9 cellular contexts compared by ENCODE assay signal in the genomic region with DNA sequence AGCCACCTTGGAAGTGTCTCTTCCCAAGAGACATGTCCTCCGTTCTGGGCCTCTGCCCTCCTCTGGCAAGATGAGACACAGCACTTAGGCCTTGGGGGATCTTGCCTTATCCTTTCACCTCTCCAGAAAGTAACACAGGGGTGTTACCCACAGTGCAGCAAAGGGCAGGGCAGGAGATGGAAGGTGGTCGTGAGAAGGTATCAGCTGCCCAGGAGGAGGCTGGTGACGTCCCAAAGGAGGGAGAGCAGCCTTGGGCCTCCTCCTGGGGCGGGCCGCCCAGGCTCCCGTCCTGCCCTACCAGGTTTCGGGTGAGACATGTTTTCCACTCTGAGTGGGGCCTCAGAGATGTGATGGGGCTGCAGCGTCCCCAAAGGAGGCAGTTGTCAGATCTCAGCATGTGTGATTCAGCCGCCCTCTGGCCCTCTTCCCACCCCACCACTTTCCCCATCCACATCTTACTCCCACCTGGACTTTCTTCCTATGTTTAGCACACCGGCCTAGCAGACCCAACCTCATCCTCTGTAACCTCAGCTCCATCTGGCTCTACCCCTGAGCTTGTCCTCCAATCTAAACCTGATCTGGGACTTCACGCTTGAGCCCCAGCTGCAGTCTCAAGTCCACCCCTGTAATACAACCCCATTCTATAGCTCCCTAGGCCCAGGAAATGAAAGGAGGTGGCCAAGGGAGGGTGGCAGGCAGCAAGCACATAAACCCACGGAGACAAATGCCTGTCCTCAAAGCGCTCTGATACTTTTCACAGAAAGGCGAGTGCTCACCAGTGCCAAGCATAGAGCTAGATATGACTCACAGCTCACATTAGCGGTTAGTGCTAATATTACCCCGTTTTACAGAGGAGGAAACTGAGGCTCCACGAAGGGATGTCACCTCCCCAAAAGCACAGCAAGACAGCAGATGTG. TPM values are rescaled to one million over a fixed set of nuclear protein-coding genes. Genes with fewer than 3 reads are reported as not detected.
DNase-seq lines count a peak whose midpoint lies in the region; ATAC-seq and TF ChIP-seq lines count a peak whose summit lies in the region.
"Had no signal": no experiment of that assay in that cellular context is flagged by ENCODE, and none has a peak within 500 bp of the region (broad histone marks: within the 10 kb centered on the region; RNA-seq: fewer than 3 reads in every experiment).

No MANE protein-coding gene starts in this region.

- no peak for TF ChIP-seq CTCF in lower leg skin (IDR thresholded peaks at IDR 0.05)

- no peaks in the 10 kb centered on the region for H3K36me3 ChIP-seq in CD4-positive, alpha-beta memory T cell (ENCODE audit: insufficient read depth, low read length)

- H3K27me3 ChIP-seq in CD4-positive, alpha-beta memory T cell (ENCODE audit: insufficient read depth, low read length), result no peaks in the 10 kb centered on the region

- peaks cover 43 to 75% (median 57%) of the 10 kb centered on the region in 4 donors for H3K4me1 Mint-ChIP-seq in CD4-positive, alpha-beta memory T cell
- H3K4me1 Mint-ChIP-seq in activated T-cell treated with anti-CD3 and anti-CD28 coated beads, Interleukin-2, amount 50 U/mL, for 4 hours (ENCODE audit: low read depth), result peaks cover 76% of the 10 kb centered on the region

- H3K9me3 ChIP-seq in CD4-positive, alpha-beta memory T cell (ENCODE audit: control insufficient read depth in 1 of 2, low read length in 2 of 2), result no peaks in the 10 kb centered on the region

- DNase-seq in CD4-positive, alpha-beta memory T cell, result peak in 3 of 5 donors; percentile 25 to 75 (median 33)
- peak; percentile 11 for DNase-seq in MV-4-11 (lab: John Stamatoyannopoulos, UW)
- DNase-seq in activated T-cell treated with anti-CD3 and anti-CD28 coated beads, Interleukin-2, amount 50 U/mL, for 4 hours, result peak; percentile 68
- no peak for DNase-seq in lower leg skin (ENCODE audit: low spot score in 2 of 2)
- DNase-seq in A172 (ENCODE audit: low spot score), result no peak

- H3K9me3 Mint-ChIP-seq in CD4-positive, alpha-beta memory T cell, result no peaks in the 10 kb centered on the region
- H3K9me3 Mint-ChIP-seq in activated T-cell treated with anti-CD3 and anti-CD28 coated beads, Interleukin-2, amount 50 U/mL, for 4 hours, result no peaks in the 10 kb centered on the region

- POLR2A ChIA-PET in CD4-positive, alpha-beta memory T cell (lab: Charles Lee; ENCODE audit: partially characterized antibody), result interaction anchor here (0.8 to 5.9 kb wide), 18 partner anchors 10 to 301 kb away, joined by 3 to 58 read pairs (median 4); a partner anchor contains a TSS

- WGBS in lower leg skin, 2 donors, result 79 to 83% methylated on average over 17 of the region's 17 CpGs

- intact Hi-C loops in CD4-positive, alpha-beta memory T cell (cut with micrococcal nuclease), result no loop called here
- intact Hi-C loops in lower leg skin (cut with DNase I; ENCODE audit: low total_unique reads), result loop anchor here (10.0 kb wide), 1 partner anchor 192 kb away; a partner anchor contains a TSS

- H3K27ac Mint-ChIP-seq in CD4-positive, alpha-beta memory T cell, result peak overlapping the region; percentile 88 to 99 (median 97)

- ATAC-seq in activated T-cell treated with anti-CD3 and anti-CD28 coated beads, Interleukin-2, amount 50 U/mL, for 4 hours, result peak; percentile 79 to 82
- ATAC-seq in HG02588 (IDR thresholded peaks at IDR 0.05; ENCODE audit: unreplicated experiment) (no peak), HG02973 (IDR thresholded peaks at IDR 0.05; ENCODE audit: unreplicated experiment) (no peak)
- ATAC-seq: K562 had no signal

- TF ChIP-seq POLR2A in lower leg skin (IDR thresholded peaks at IDR 0.05), result no peak

- peaks cover 0 to 14% of the 10 kb centered on the region in 2 donors for H3K36me3 Mint-ChIP-seq in CD4-positive, alpha-beta memory T cell
- peaks cover 16% of the 10 kb centered on the region for H3K36me3 Mint-ChIP-seq in activated T-cell treated with anti-CD3 and anti-CD28 coated beads, Interleukin-2, amount 50 U/mL, for 4 hours (ENCODE audit: insufficient read depth)

- no peaks in the 10 kb centered on the region for H3K27me3 Mint-ChIP-seq in CD4-positive, alpha-beta memory T cell
- no peaks in the 10 kb centered on the region for H3K27me3 Mint-ChIP-seq in activated T-cell treated with anti-CD3 and anti-CD28 coated beads, Interleukin-2, amount 50 U/mL, for 4 hours (ENCODE audit: low read depth)

- CTCF ChIA-PET in CD4-positive, alpha-beta memory T cell (lab: Charles Lee; ENCODE audit: partially characterized antibody), result interaction anchor here (0.8 to 5.1 kb wide), 8 partner anchors 8 to 316 kb away, joined by 3 to 53 read pairs (median 6); a partner anchor contains a TSS

- H3K4me1 ChIP-seq in CD4-positive, alpha-beta memory T cell (ENCODE audit: insufficient read depth, low read length), result peaks cover 53% of the 10 kb centered on the region

- H3K4me3 Mint-ChIP-seq in CD4-positive, alpha-beta memory T cell, result peak overlapping the region; percentile 49 to 84 (median 80)
- H3K4me3 Mint-ChIP-seq in activated T-cell treated with anti-CD3 and anti-CD28 coated beads, Interleukin-2, amount 50 U/mL, for 4 hours, result peak overlapping the region; percentile 86

- peak overlapping the region in 1 of 2 donors; percentile 41 for H3K4me3 ChIP-seq in CD4-positive, alpha-beta memory T cell (ENCODE audit: low read length in 2 of 2)
- H3K4me3 ChIP-seq in skin epidermis, result no peak overlapping the region
- H3K4me3 ChIP-seq in lower leg skin (ENCODE audit: low read depth, poor library complexity, severe bottlenecking), result no peak overlapping the region
- H3K4me3 ChIP-seq: K562 had no signal

- H3K27ac ChIP-seq in CD4-positive, alpha-beta memory T cell (ENCODE audit: low read depth, low read length), result peak overlapping the region; percentile 83
- H3K27ac ChIP-seq in skin epidermis, result peak overlapping the region in 14 of 21 experiments; percentile 11 to 90 (median 60)

RNA-seq across cellular contexts. Expression of a gene that starts 9.3 kb away (rescaled TPM):
- total RNA-seq in CD4-positive, alpha-beta memory T cell, result 10 to 100 TPM; 68.5 to 69.3 TPM
- 10 to 100 TPM in 1 of 2 donors, 1 to 10 TPM in 1; 3.1 to 22.7 TPM for polyA plus RNA-seq in CD4-positive, alpha-beta memory T cell
- total RNA-seq in activated T-cell treated with anti-CD3 and anti-CD28 coated beads, Interleukin-2, amount 50 U/mL, for 4 hours, result 100 to 1,000 TPM in 1 of 3 donors, 10 to 100 TPM in 2; 83.9 to 123 (median 85.7) TPM
- total RNA-seq in lower leg skin, result 1 to 10 TPM in 2 of 4 donors, under 1 TPM in 2; 0.67 to 3.8 (median 1.0) TPM
- total RNA-seq in A172 (2014; rRNA removed; shearing (Covaris generic)), result 0.05 TPM in 1 of 2 replicates, not detected in the other

RNA-seq across cellular contexts. Expression of a gene that starts 47.0 kb away (rescaled TPM):
- 10 to 100 TPM; 25.1 to 26.0 TPM for total RNA-seq in CD4-positive, alpha-beta memory T cell
- 10 to 100 TPM; 14.8 to 24.6 TPM for polyA plus RNA-seq in CD4-positive, alpha-beta memory T cell
- 10 to 100 TPM; 19.9 to 20.7 (median 20.6) TPM for total RNA-seq in activated T-cell treated with anti-CD3 and anti-CD28 coated beads, Interleukin-2, amount 50 U/mL, for 4 hours
- total RNA-seq in lower leg skin, result 10 to 100 TPM; 28.4 to 52.1 (median 30.8) TPM
- total RNA-seq in A172 (2014; rRNA removed; shearing (Covaris generic)), result 24.4 and 26.8 TPM in 2 replicates

RNA-seq across cellular contexts. Expression of a gene that starts 52.9 kb away (rescaled TPM):
- under 1 TPM; 0.12 to 0.17 TPM for total RNA-seq in CD4-positive, alpha-beta memory T cell
- not detected for polyA plus RNA-seq in CD4-positive, alpha-beta memory T cell
- total RNA-seq in activated T-cell treated with anti-CD3 and anti-CD28 coated beads, Interleukin-2, amount 50 U/mL, for 4 hours, result 1 to 10 TPM in 1 of 3 donors, under 1 TPM in 2; 0.49 to 1.1 (median 0.61) TPM
- 1 to 10 TPM in 1 of 4 donors, under 1 TPM in 3; 0.11 to 1.4 (median 0.82) TPM for total RNA-seq in lower leg skin
- 0.76 and 1.9 TPM in 2 replicates for total RNA-seq in A172 (2014; rRNA removed; shearing (Covaris generic))

Comparison
In these comparisons a context has a peak if more than half of its experiments do, and no peak if none do; other contexts are left out.
1. DNase-seq: peak in CD4-positive, alpha-beta memory T cell (3 of 5), MV-4-11 (single experiment) and activated T-cell treated with anti-CD3 and anti-CD28 coated beads, Interleukin-2, amount 50 U/mL, for 4 hours (single experiment); none in lower leg skin (0 of 2) and A172 (single experiment).
2. ATAC-seq: peak in activated T-cell treated with anti-CD3 and anti-CD28 coated beads, Interleukin-2, amount 50 U/mL, for 4 hours (2 of 2); none in HG02588 (single experiment) and HG02973 (single experiment).
3. RNA of a gene that starts 9.3 kb away (total RNA-seq): 83.9 to 123 TPM in activated T-cell treated with anti-CD3 and anti-CD28 coated beads, Interleukin-2, amount 50 U/mL, for 4 hours and 68.5 to 69.3 TPM in CD4-positive, alpha-beta memory T cell; 0.67 to 3.8 TPM in lower leg skin and 0.05 TPM in A172; every median in the first group is over 10 times any median in the second.